9 cellular contexts compared by ENCODE assay signal in genomic region chr3:53806182-53807116, GRCh38. TPM values are rescaled to one million over a fixed set of nuclear protein-coding genes. Genes with fewer than 3 reads are reported as not detected.
DNase-seq lines count a peak whose midpoint lies in the region; ATAC-seq and TF ChIP-seq lines count a peak whose summit lies in the region.
"Had no signal": no experiment of that assay in that cellular context is flagged by ENCODE, and none has a peak within 500 bp of the region (broad histone marks: within the 10 kb centered on the region; RNA-seq: fewer than 3 reads in every experiment).

No MANE protein-coding gene starts in this region.

- H3K4me3 ChIP-seq in foreskin fibroblast (ENCODE audit: low read depth in 1 of 2, low read length in 2 of 2) (no peak overlapping the region), esophagus squamous epithelium (no peak overlapping the region)
- H3K4me3 ChIP-seq: prostate gland had no signal

- TF ChIP-seq POLR2A in GM18505 (IDR thresholded peaks at IDR 0.05; ENCODE audit: borderline replicate concordance, extremely low read depth, insufficient read depth, insufficient read length) (no peak), esophagus squamous epithelium (IDR thresholded peaks at IDR 0.05) (no peak)

- no peak overlapping the region for H3K27ac ChIP-seq in esophagus squamous epithelium
- H3K27ac ChIP-seq: prostate gland had no signal

- ATAC-seq in GM18505 (IDR thresholded peaks at IDR 0.05; ENCODE audit: unreplicated experiment) (peak; percentile 38), HG02885 (IDR thresholded peaks at IDR 0.05; ENCODE audit: poor library complexity, unreplicated experiment) (no peak)

- intact Hi-C loops in esophagus squamous epithelium (cut with DNase I), result no loop called here

- peak; percentile 64 for DNase-seq in HS-27A (ENCODE audit: low read depth)
- peak; percentile 56 to 80 for DNase-seq in foreskin fibroblast
- DNase-seq in retina, result peak; percentile 34
- no peak for DNase-seq in DMS153 treated with DMSO at 0.1 percent for 48 hours (lab: John Stamatoyannopoulos, UW; ENCODE audit: unreplicated experiment)
- no peak for DNase-seq in esophagus squamous epithelium (lab: John Stamatoyannopoulos, UW)
- no peak for DNase-seq in NCI-H1436 treated with DMSO at 0.1 percent for 48 hours (lab: John Stamatoyannopoulos, UW)

- no peaks in the 10 kb centered on the region for H3K4me1 ChIP-seq in esophagus squamous epithelium
- H3K4me1 ChIP-seq: prostate gland had no signal

- no peaks in the 10 kb centered on the region for H3K9me3 ChIP-seq in esophagus squamous epithelium
- H3K9me3 ChIP-seq: prostate gland had no signal

- WGBS in esophagus squamous epithelium, 2 donors, result 64 to 71% methylated on average over 4 to 7 of the region's 10 CpGs

- H3K27me3 ChIP-seq in esophagus squamous epithelium, result peaks cover 0 to 45% (median 0%) of the 10 kb centered on the region in 4 donors

- TF ChIP-seq CTCF in foreskin fibroblast (IDR thresholded peaks at IDR 0.05; ENCODE audit: low read depth, low read length) (no peak), esophagus squamous epithelium (IDR thresholded peaks at IDR 0.05) (no peak)

- H3K36me3 ChIP-seq in esophagus squamous epithelium, result no peaks in the 10 kb centered on the region
- H3K36me3 ChIP-seq: prostate gland had no signal

RNA-seq across cellular contexts. Expression of gene CHDH, which starts 39.8 kb away (rescaled TPM):
- 1 to 10 TPM in 2 of 4 donors, under 1 TPM in 2; 0.92 to 2.1 (median 1.2) TPM for total RNA-seq in esophagus squamous epithelium

RNA-seq across cellular contexts. Expression of gene IL17RB, which starts 39.9 kb away (rescaled TPM):
- under 1 TPM; 0.23 to 0.66 (median 0.52) TPM for total RNA-seq in esophagus squamous epithelium

Comparison
In these comparisons a context has a peak if more than half of its experiments do, and no peak if none do; other contexts are left out.
1. DNase-seq: peak in HS-27A (single experiment), foreskin fibroblast (2 of 2) and retina (single experiment); none in DMS153 treated with DMSO at 0.1 percent for 48 hours (single experiment), esophagus squamous epithelium (single experiment) and NCI-H1436 treated with DMSO at 0.1 percent for 48 hours (single experiment).